ENCODE assay signal across 2 cellular contexts in the genomic region with DNA sequence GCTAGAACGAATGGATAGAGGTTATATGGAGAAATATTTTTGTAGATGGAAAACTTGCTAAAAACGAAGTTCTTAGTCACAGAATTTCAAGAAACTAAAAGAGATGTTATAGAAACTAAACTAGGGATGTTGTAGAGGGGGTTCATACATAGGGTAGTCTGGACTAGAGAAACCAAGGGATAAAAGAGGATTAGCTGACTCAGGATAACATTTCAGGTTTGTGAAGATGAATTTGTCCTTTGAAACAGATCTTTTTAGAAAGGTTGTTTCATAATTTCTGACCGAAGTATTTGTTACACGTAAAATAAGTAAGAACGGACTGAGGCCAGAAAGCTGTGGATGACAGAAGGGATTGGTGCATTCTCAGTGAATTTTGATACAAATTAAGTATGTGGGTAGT.
TF ChIP-seq lines count a peak whose summit lies in the region.

No MANE protein-coding gene starts in this region.

TF ChIP-seq in HCT116, 20 proteins besides CTCF, POLR2A, EP300 and RAD21:
- TF ChIP-seq ELF1 (IDR thresholded peaks at IDR 0.05; ENCODE audit: borderline replicate concordance, low read depth) (no peak), EZH2 (IDR thresholded peaks at IDR 0.05) (no peak), ZNF274 (IDR thresholded peaks at IDR 0.05; ENCODE audit: low read depth, low read length) (no peak), SIN3A (IDR thresholded peaks at IDR 0.05; ENCODE audit: low read depth) (no peak), SRF (IDR thresholded peaks at IDR 0.05; ENCODE audit: low read depth) (no peak), CEBPB (IDR thresholded peaks at IDR 0.05; ENCODE audit: low read depth) (no peak), ZFX (IDR thresholded peaks at IDR 0.05) (no peak)
- TF ChIP-seq, protein P1, sequence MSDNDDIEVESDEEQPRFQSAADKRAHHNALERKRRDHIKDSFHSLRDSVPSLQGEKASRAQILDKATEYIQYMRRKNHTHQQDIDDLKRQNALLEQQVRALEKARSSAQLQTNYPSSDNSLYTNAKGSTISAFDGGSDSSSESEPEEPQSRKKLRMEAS (IDR thresholded peaks at IDR 0.05) = no peak

TF ChIP-seq in K562, 482 proteins besides CTCF, POLR2A, EP300 and RAD21:
- TF ChIP-seq HDAC1 (IDR thresholded peaks at IDR 0.05) (no peak), C11orf30 (IDR thresholded peaks at IDR 0.05; ENCODE audit: low read depth) (peak; percentile 80), SRSF9 (IDR thresholded peaks at IDR 0.05; ENCODE audit: borderline replicate concordance, low read depth, low read length) (no peak), KAT8 (IDR thresholded peaks at IDR 0.05; ENCODE audit: low read depth) (no peak), U2AF2 (optimal IDR thresholded peaks at IDR 0.05; ENCODE audit: low read depth, low read length) (no peak), ZNF316 (IDR thresholded peaks at IDR 0.05) (peak; percentile 90), ZNF174 (CRISPR knock-in tag; IDR thresholded peaks at IDR 0.05) (no peak), MAFK (IDR thresholded peaks at IDR 0.05; ENCODE audit: low read length) (0 out of 2 replicates have a peak, but pooled peaks have one; percentile 33), TCFL5 (CRISPR knock-in tag; conservative IDR thresholded peaks at IDR 0.05) (no peak), ZFP30 (CRISPR knock-in tag; IDR thresholded peaks at IDR 0.05; ENCODE audit: borderline replicate concordance) (no peak), TCF3 (CRISPR knock-in tag; IDR thresholded peaks at IDR 0.05) (no peak), MAFF (IDR thresholded peaks at IDR 0.05; ENCODE audit: low read length) (peak; percentile 49; the same call in 1 of the 2 replicates)
- TF ChIP-seq, protein P2, sequence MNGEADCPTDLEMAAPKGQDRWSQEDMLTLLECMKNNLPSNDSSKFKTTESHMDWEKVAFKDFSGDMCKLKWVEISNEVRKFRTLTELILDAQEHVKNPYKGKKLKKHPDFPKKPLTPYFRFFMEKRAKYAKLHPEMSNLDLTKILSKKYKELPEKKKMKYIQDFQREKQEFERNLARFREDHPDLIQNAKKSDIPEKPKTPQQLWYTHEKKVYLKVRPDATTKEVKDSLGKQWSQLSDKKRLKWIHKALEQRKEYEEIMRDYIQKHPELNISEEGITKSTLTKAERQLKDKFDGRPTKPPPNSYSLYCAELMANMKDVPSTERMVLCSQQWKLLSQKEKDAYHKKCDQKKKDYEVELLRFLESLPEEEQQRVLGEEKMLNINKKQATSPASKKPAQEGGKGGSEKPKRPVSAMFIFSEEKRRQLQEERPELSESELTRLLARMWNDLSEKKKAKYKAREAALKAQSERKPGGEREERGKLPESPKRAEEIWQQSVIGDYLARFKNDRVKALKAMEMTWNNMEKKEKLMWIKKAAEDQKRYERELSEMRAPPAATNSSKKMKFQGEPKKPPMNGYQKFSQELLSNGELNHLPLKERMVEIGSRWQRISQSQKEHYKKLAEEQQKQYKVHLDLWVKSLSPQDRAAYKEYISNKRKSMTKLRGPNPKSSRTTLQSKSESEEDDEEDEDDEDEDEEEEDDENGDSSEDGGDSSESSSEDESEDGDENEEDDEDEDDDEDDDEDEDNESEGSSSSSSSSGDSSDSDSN (IDR thresholded peaks at IDR 0.05; ENCODE audit: borderline replicate concordance in 1 of 2, low read depth in 2 of 2, low read length in 2 of 2) = no peak
